In genomic region chr15:101001796-101002195, GRCh38 we compare ENCODE assay signal across 19 cellular contexts.
"Had no signal": no experiment of that assay in that cellular context is flagged by ENCODE, and none has a peak within 500 bp of the region (broad histone marks: within the 10 kb centered on the region; RNA-seq: fewer than 3 reads in every experiment).

No MANE protein-coding gene starts in this region.

- H3K4me3 Mint-ChIP-seq: endodermal cell, immature natural killer cell, naive B cell, nephron progenitor cell had no signal

- H3K4me3 ChIP-seq: left ventricle myocardium inferior, lower lobe of right lung, right atrium auricular region, stomach, thoracic aorta had no signal

- H3K27ac Mint-ChIP-seq: endodermal cell, immature natural killer cell, naive B cell, nephron progenitor cell had no signal

- DNase-seq: dermis blood vessel endothelial cell; effector CD4-positive, alpha-beta T cell; erythroblast; foreskin keratinocyte; immature natural killer cell; left ventricle myocardium inferior; lower lobe of right lung; mesenchymal stem cell; naive B cell; nephron progenitor cell; small intestine; stimulated activated CD4-positive, alpha-beta T cell treated with anti-CD3 and anti-CD28 coated beads, Interleukin-12 subunit alpha, Interleukin-12 subunit beta, amount 100 ng/mL, for 4 hours; stimulated activated naive CD4-positive, alpha-beta T cell; stomach; substantia nigra; trophoblast cell had no signal

- H3K36me3 Mint-ChIP-seq: immature natural killer cell had no signal

- H3K27me3 ChIP-seq: foreskin keratinocyte, right atrium auricular region, stomach had no signal

- H3K27me3 Mint-ChIP-seq: naive B cell had no signal

- H3K4me1 Mint-ChIP-seq: endodermal cell had no signal

- ATAC-seq: foreskin keratinocyte, lower lobe of right lung had no signal

- H3K9me3 Mint-ChIP-seq: immature natural killer cell had no signal

- H3K27ac ChIP-seq: foreskin keratinocyte, left ventricle myocardium inferior, lower lobe of right lung, right atrium auricular region, stomach, thoracic aorta had no signal

- H3K9me3 ChIP-seq: lower lobe of right lung, right atrium auricular region, thoracic aorta had no signal

- H3K36me3 ChIP-seq: left ventricle myocardium inferior, lower lobe of right lung, right atrium auricular region had no signal
